In genomic region chr2:120218181-120218580, GRCh38 we compare ENCODE assay signal across 23 cellular contexts. TPM values are rescaled to one million over a fixed set of nuclear protein-coding genes. Genes with fewer than 3 reads are reported as not detected.
DNase-seq lines count a peak whose midpoint lies in the region; ATAC-seq and TF ChIP-seq lines count a peak whose summit lies in the region.
"Had no signal": no experiment of that assay in that cellular context is flagged by ENCODE, and none has a peak within 500 bp of the region (broad histone marks: within the 10 kb centered on the region; RNA-seq: fewer than 3 reads in every experiment).

No MANE protein-coding gene starts in this region.

- CTCF ChIA-PET in activated CD8-positive, alpha-beta T cell treated with anti-CD3 and anti-CD28 coated beads, Interleukin-2, amount 10 ng/mL, durations not matched to agents 7 days and 5 days (lab: Charles Lee) = interaction anchor here (0.7 to 3.3 kb wide), 4 partner anchors 10 to 96 kb away, joined by 3 to 9 read pairs (median 4); no protein-coding TSS in a partner anchor
- CTCF ChIA-PET in activated CD8-positive, alpha-beta T cell treated with anti-CD3 and anti-CD28 coated beads for 36 hours (lab: Charles Lee) = interaction anchor here (0.7 to 0.8 kb wide), 2 partner anchors 43 to 95 kb away, joined by 3 read pairs; no protein-coding TSS in a partner anchor
- CTCF ChIA-PET in PC-9 (lab: Charles Lee) = no interaction called here

- no peaks in the 10 kb centered on the region for H3F3A ChIP-seq in PC-9 (ENCODE audit: insufficient read depth, low read depth)

- intact Hi-C loops in activated CD8-positive, alpha-beta T cell treated with anti-CD3 and anti-CD28 coated beads for 36 hours (cut with micrococcal nuclease) = no loop called here
- intact Hi-C loops in stomach (cut with DNase I; ENCODE audit: low total_unique reads) = no loop called here
- intact Hi-C loops in PC-9 (cut with micrococcal nuclease; ENCODE audit: unreplicated experiment) = no loop called here

- peaks cover 47% of the 10 kb centered on the region for H3K79me2 ChIP-seq in PC-9 (ENCODE audit: low read depth)

- H3K36me3 ChIP-seq in Peyer's patch (no peaks in the 10 kb centered on the region), stomach (peaks cover 0 to 35% (median 17%) of the 10 kb centered on the region in 4 donors), PC-9 (ENCODE audit: low read depth) (no peaks in the 10 kb centered on the region; the same call in 1 of the 2 replicates)

- no peak overlapping the region for H2AFZ ChIP-seq in PC-9

- peaks cover 25% of the 10 kb centered on the region for H4K20me1 ChIP-seq in PC-9 (ENCODE audit: insufficient read depth)

- no peaks in the 10 kb centered on the region for H3K27me3 Mint-ChIP-seq in activated CD8-positive, alpha-beta T cell treated with anti-CD3 and anti-CD28 coated beads, Interleukin-2, amount 10 ng/mL, durations not matched to agents 7 days and 5 days (ENCODE audit: low read depth)
- H3K27me3 Mint-ChIP-seq in activated CD8-positive, alpha-beta T cell treated with anti-CD3 and anti-CD28 coated beads for 36 hours = no peaks in the 10 kb centered on the region
- H3K27me3 Mint-ChIP-seq in stimulated activated naive B cell treated with anti-CD40 and anti-IgM and Interleukin-4, amounts not matched to agents 10 μg/mL and 1 μg/mL and 100 μg/mL, for 72 hours = no peaks in the 10 kb centered on the region
- H3K27me3 Mint-ChIP-seq: CD4-positive, CD25-positive, alpha-beta regulatory T cell had no signal

- POLR2A ChIA-PET in activated CD8-positive, alpha-beta T cell treated with anti-CD3 and anti-CD28 coated beads, Interleukin-2, amount 10 ng/mL, durations not matched to agents 7 days and 5 days (lab: Charles Lee) = interaction anchor here (1.5 kb wide), 1 partner anchor 42 kb away, joined by 6 read pairs; no protein-coding TSS in a partner anchor
- POLR2A ChIA-PET in activated CD8-positive, alpha-beta T cell treated with anti-CD3 and anti-CD28 coated beads for 36 hours (lab: Charles Lee) = interaction anchor here (1.1 kb wide), 1 partner anchor 15 kb away, joined by 3 read pairs; no protein-coding TSS in a partner anchor
- POLR2A ChIA-PET in PC-9 (lab: Charles Lee; ENCODE audit: unreplicated experiment) = interaction anchor here (0.7 kb wide), 1 partner anchor 480 kb away, joined by 3 read pairs; no protein-coding TSS in a partner anchor

- no peak for TF ChIP-seq CTCF in activated CD8-positive, alpha-beta T cell treated with anti-CD3 and anti-CD28 coated beads for 36 hours (IDR thresholded peaks at IDR 0.05)
- no peak for TF ChIP-seq CTCF in Peyer's patch (IDR thresholded peaks at IDR 0.05)
- TF ChIP-seq CTCF in stomach (IDR thresholded peaks at IDR 0.05) = no peak
- no peak for TF ChIP-seq CTCF in PC-9 (conservative IDR thresholded peaks at IDR 0.05)

- TF ChIP-seq POLR2A in Peyer's patch (IDR thresholded peaks at IDR 0.05) = no peak
- no peak for TF ChIP-seq POLR2A in stomach (IDR thresholded peaks at IDR 0.05)

- no peaks in the 10 kb centered on the region for H3K27me3 ChIP-seq in Peyer's patch
- H3K27me3 ChIP-seq in stomach = no peaks in the 10 kb centered on the region
- no peaks in the 10 kb centered on the region for H3K27me3 ChIP-seq in PC-9 (ENCODE audit: insufficient read depth, low read depth)
- H3K27me3 ChIP-seq: BE2C had no signal

- H3K27ac ChIP-seq in Peyer's patch (no peak overlapping the region), stomach (no peak overlapping the region), PC-9 (no peak overlapping the region)
- H3K27ac ChIP-seq: 22Rv1 had no signal

- WGBS in stomach, 5 donors = 96 to 100% (median 97%) methylated on average over 3 to 5 of the region's 5 CpGs

- peaks cover 21% of the 10 kb centered on the region for H3K4me1 Mint-ChIP-seq in activated CD8-positive, alpha-beta T cell treated with anti-CD3 and anti-CD28 coated beads, Interleukin-2, amount 10 ng/mL, durations not matched to agents 7 days and 5 days (ENCODE audit: low read depth)
- peaks cover 23% of the 10 kb centered on the region for H3K4me1 Mint-ChIP-seq in activated CD8-positive, alpha-beta T cell treated with anti-CD3 and anti-CD28 coated beads for 36 hours (ENCODE audit: low read depth)
- peaks cover 25 to 39% of the 10 kb centered on the region in 2 donors for H3K4me1 Mint-ChIP-seq in stimulated activated naive B cell treated with anti-CD40 and anti-IgM and Interleukin-4, amounts not matched to agents 10 μg/mL and 1 μg/mL and 100 μg/mL, for 72 hours

- peaks cover 4% of the 10 kb centered on the region for H3K9me3 Mint-ChIP-seq in activated CD8-positive, alpha-beta T cell treated with anti-CD3 and anti-CD28 coated beads, Interleukin-2, amount 10 ng/mL, durations not matched to agents 7 days and 5 days (ENCODE audit: insufficient read depth)
- H3K9me3 Mint-ChIP-seq in activated CD8-positive, alpha-beta T cell treated with anti-CD3 and anti-CD28 coated beads for 36 hours = peaks cover 31% of the 10 kb centered on the region
- peaks cover 0 to 6% of the 10 kb centered on the region in 2 donors for H3K9me3 Mint-ChIP-seq in stimulated activated naive B cell treated with anti-CD40 and anti-IgM and Interleukin-4, amounts not matched to agents 10 μg/mL and 1 μg/mL and 100 μg/mL, for 72 hours

- H3K4me3 Mint-ChIP-seq in activated CD8-positive, alpha-beta T cell treated with anti-CD3 and anti-CD28 coated beads, Interleukin-2, amount 10 ng/mL, durations not matched to agents 7 days and 5 days = no peak overlapping the region
- no peak overlapping the region for H3K4me3 Mint-ChIP-seq in activated CD8-positive, alpha-beta T cell treated with anti-CD3 and anti-CD28 coated beads for 36 hours
- no peak overlapping the region for H3K4me3 Mint-ChIP-seq in stimulated activated naive B cell treated with anti-CD40 and anti-IgM and Interleukin-4, amounts not matched to agents 10 μg/mL and 1 μg/mL and 100 μg/mL, for 72 hours

- H3K36me3 Mint-ChIP-seq in activated CD8-positive, alpha-beta T cell treated with anti-CD3 and anti-CD28 coated beads, Interleukin-2, amount 10 ng/mL, durations not matched to agents 7 days and 5 days (ENCODE audit: low read depth) = peaks cover 56% of the 10 kb centered on the region
- H3K36me3 Mint-ChIP-seq in activated CD8-positive, alpha-beta T cell treated with anti-CD3 and anti-CD28 coated beads for 36 hours (ENCODE audit: low read depth) = peaks cover 64% of the 10 kb centered on the region
- peaks cover 47 to 63% of the 10 kb centered on the region in 2 donors for H3K36me3 Mint-ChIP-seq in stimulated activated naive B cell treated with anti-CD40 and anti-IgM and Interleukin-4, amounts not matched to agents 10 μg/mL and 1 μg/mL and 100 μg/mL, for 72 hours

- no peak overlapping the region for H3K4me3 ChIP-seq in Peyer's patch
- H3K4me3 ChIP-seq in stomach = no peak overlapping the region
- H3K4me3 ChIP-seq in PC-9 = no peak overlapping the region

- H3K4me1 ChIP-seq in Peyer's patch (peaks cover 4 to 18% (median 7%) of the 10 kb centered on the region in 4 donors), stomach (peaks cover 9 to 34% (median 21%) of the 10 kb centered on the region in 4 donors), PC-9 (replicated peaks; ENCODE audit: insufficient read depth) (peaks cover 28% of the 10 kb centered on the region)
- H3K4me1 ChIP-seq: BE2C had no signal

- DNase-seq in activated CD8-positive, alpha-beta T cell treated with anti-CD3 and anti-CD28 coated beads, Interleukin-2, amount 10 ng/mL, durations not matched to agents 7 days and 5 days = peak; percentile 10
- no peak for DNase-seq in activated CD8-positive, alpha-beta T cell treated with anti-CD3 and anti-CD28 coated beads for 36 hours
- DNase-seq in Peyer's patch = peak; percentile 12 to 42 (median 36)
- DNase-seq in left lobe of liver (ENCODE audit: low spot score) = peak; percentile 38
- DNase-seq in stomach = peak; percentile 24
- DNase-seq in stimulated activated naive B cell treated with anti-CD40 and anti-IgM and Interleukin-4, amounts not matched to agents 10 μg/mL and 1 μg/mL and 100 μg/mL, for 72 hours = no peak
- DNase-seq in PC-9 = no peak
- no peak for DNase-seq in middle frontal gyrus (ENCODE audit: extremely low spot score, low spot score)
- DNase-seq: BE2C; CD4-positive, CD25-positive, alpha-beta regulatory T cell; Kasumi-1; NCI-H1105 treated with DMSO at 0.1 percent for 48 hours; NCI-H146; NCI-H1930; NCI-H2107; NCI-H446 treated with DMSO at 0.1 percent for 48 hours; NCI-H526; NCI-H82; NK-92 treated with Interleukin-12 subunit alpha and Interleukin-12 subunit beta, amount 100 ng/mL, for 24 hours; PC-3; Right ventricle myocardium superior; RPMI8226 had no signal

- H3K9me3 ChIP-seq in Peyer's patch = no peaks in the 10 kb centered on the region
- H3K9me3 ChIP-seq in stomach = peaks cover 0 to 5% (median 0%) of the 10 kb centered on the region in 4 donors
- no peaks in the 10 kb centered on the region for H3K9me3 ChIP-seq in PC-9 (ENCODE audit: insufficient read depth, low read depth)

- TF ChIP-seq EP300 in stomach (IDR thresholded peaks at IDR 0.05) = no peak

- H3K27ac Mint-ChIP-seq in activated CD8-positive, alpha-beta T cell treated with anti-CD3 and anti-CD28 coated beads, Interleukin-2, amount 10 ng/mL, durations not matched to agents 7 days and 5 days = no peak overlapping the region
- H3K27ac Mint-ChIP-seq in activated CD8-positive, alpha-beta T cell treated with anti-CD3 and anti-CD28 coated beads for 36 hours = no peak overlapping the region
- no peak overlapping the region for H3K27ac Mint-ChIP-seq in stimulated activated naive B cell treated with anti-CD40 and anti-IgM and Interleukin-4, amounts not matched to agents 10 μg/mL and 1 μg/mL and 100 μg/mL, for 72 hours
- H3K27ac Mint-ChIP-seq: CD4-positive, CD25-positive, alpha-beta regulatory T cell had no signal

- H3K9me2 ChIP-seq in PC-9 (ENCODE audit: insufficient read depth) = no peaks in the 10 kb centered on the region

- H3K4me2 ChIP-seq in PC-9 = no peak overlapping the region

- no TSS peak for BruUV-seq in PC-9 (replicated peaks; lab: Mats Ljungman, UMichigan)

- no peak for ATAC-seq in activated CD8-positive, alpha-beta T cell treated with anti-CD3 and anti-CD28 coated beads, Interleukin-2, amount 10 ng/mL, durations not matched to agents 7 days and 5 days
- no peak for ATAC-seq in activated CD8-positive, alpha-beta T cell treated with anti-CD3 and anti-CD28 coated beads for 36 hours
- no peak for ATAC-seq in left lobe of liver
- no peak for ATAC-seq in stimulated activated naive B cell treated with anti-CD40 and anti-IgM and Interleukin-4, amounts not matched to agents 10 μg/mL and 1 μg/mL and 100 μg/mL, for 72 hours (replicated peaks)
- ATAC-seq: PC-3 had no signal

RNA-seq across cellular contexts. Expression of gene TMEM185B, which starts 5.0 kb away (rescaled TPM):
- 10 to 100 TPM; 25.6 to 25.8 TPM for total RNA-seq in activated CD8-positive, alpha-beta T cell treated with anti-CD3 and anti-CD28 coated beads, Interleukin-2, amount 10 ng/mL, durations not matched to agents 7 days and 5 days
- 10 to 100 TPM; 16.7 to 17.2 TPM for total RNA-seq in activated CD8-positive, alpha-beta T cell treated with anti-CD3 and anti-CD28 coated beads for 36 hours
- total RNA-seq in Peyer's patch (10 to 100 TPM; 11.6 to 33.3 (median 20.1) TPM), left lobe of liver (3.4 TPM), stomach (10 to 100 TPM; 13.6 to 47.8 (median 28.6) TPM), PC-9 (2021) (23.5 and 30.3 TPM in 2 replicates)
- 1 to 10 TPM; 1.5 to 4.5 (median 3.4) TPM for polyA plus RNA-seq in stomach

RNA-seq across cellular contexts. Expression of gene RALB, which starts 34.5 kb away (rescaled TPM):
- total RNA-seq in activated CD8-positive, alpha-beta T cell treated with anti-CD3 and anti-CD28 coated beads, Interleukin-2, amount 10 ng/mL, durations not matched to agents 7 days and 5 days = 10 to 100 TPM; 39.4 to 45.4 TPM
- 10 to 100 TPM; 16.7 to 17.6 TPM for total RNA-seq in activated CD8-positive, alpha-beta T cell treated with anti-CD3 and anti-CD28 coated beads for 36 hours
- total RNA-seq in Peyer's patch = 10 to 100 TPM; 49.3 to 61.9 (median 50.2) TPM
- 16.3 TPM for total RNA-seq in left lobe of liver
- total RNA-seq in stomach = 10 to 100 TPM; 26.3 to 44.6 (median 40.0) TPM
- polyA plus RNA-seq in stomach = 10 to 100 TPM; 27.5 to 87.4 (median 52.7) TPM
- total RNA-seq in PC-9 (2021) = 74.2 and 86.6 TPM in 2 replicates

Comparison
In these comparisons a context has a peak if more than half of its experiments do, and no peak if none do; other contexts are left out.
1. DNase-seq: peak in activated CD8-positive, alpha-beta T cell treated with anti-CD3 and anti-CD28 coated beads, Interleukin-2, amount 10 ng/mL, durations not matched to agents 7 days and 5 days (single experiment), Peyer's patch (3 of 3), left lobe of liver (single experiment) and stomach (single experiment); none in activated CD8-positive, alpha-beta T cell treated with anti-CD3 and anti-CD28 coated beads for 36 hours (single experiment), stimulated activated naive B cell treated with anti-CD40 and anti-IgM and Interleukin-4, amounts not matched to agents 10 μg/mL and 1 μg/mL and 100 μg/mL, for 72 hours (single experiment), PC-9 (0 of 2) and middle frontal gyrus (single experiment).